ENCODE assay signal across 1 cellular context in genomic region chr11:109940816-109941215, GRCh38.
A peak's percentile ranks its signal among the peaks of the same experiment; 100 is the strongest.
TF ChIP-seq lines count a peak whose summit lies in the region.

No MANE protein-coding gene starts in this region.

TF ChIP-seq in K562, 482 proteins besides CTCF, POLR2A, EP300 and RAD21 (continued from another document and continues in another):
- TF ChIP-seq ZNF609 (CRISPR knock-in tag; IDR thresholded peaks at IDR 0.05; ENCODE audit: borderline replicate concordance) (no peak), RUNX1 (IDR thresholded peaks at IDR 0.05; ENCODE audit: low read depth) (no peak), CREM (IDR thresholded peaks at IDR 0.05; ENCODE audit: low read depth) (peak; percentile 80), EHMT2 (IDR thresholded peaks at IDR 0.05) (peak; percentile 85), REST (CRISPR knock-in tag; IDR thresholded peaks at IDR 0.05; ENCODE audit: low read depth) (no peak), MEF2D (tag; conservative IDR thresholded peaks at IDR 0.05; ENCODE audit: low read depth) (no peak), RFX5 (IDR thresholded peaks at IDR 0.05; ENCODE audit: low read depth, low read length) (no peak), MAFG (tag; conservative IDR thresholded peaks at IDR 0.05) (peak; percentile 78), ATF3 (IDR thresholded peaks at IDR 0.05) (peak; percentile 93), ATF3 (CRISPR knock-in tag; conservative IDR thresholded peaks at IDR 0.05) (peak; percentile 55; the same call in 1 of the 2 replicates), GTF2A2 (tag; IDR thresholded peaks at IDR 0.05) (no peak), MAFF (IDR thresholded peaks at IDR 0.05; ENCODE audit: low read length) (peak; percentile 49), ZNF639 (CRISPR knock-in tag; conservative IDR thresholded peaks at IDR 0.05 in 1 of 2, IDR thresholded peaks at IDR 0.05 in 1 of 2) (0 out of 4 replicates have a peak, but pooled peaks of 1 of the 2 experiments have one; percentile 25), MLLT1 (IDR thresholded peaks at IDR 0.05) (0 out of 4 replicates have a peak, but pooled peaks of 1 of the 2 experiments have one; percentile 24), L3MBTL2 (IDR thresholded peaks at IDR 0.05) (peak; percentile 52), ZNF449 (CRISPR knock-in tag; IDR thresholded peaks at IDR 0.05) (no peak), NFE2 (IDR thresholded peaks at IDR 0.05; ENCODE audit: low read depth) (peak; percentile 87), RNF2 (IDR thresholded peaks at IDR 0.05) (no peak), ZNF592 (IDR thresholded peaks at IDR 0.05) (peak; percentile 81; the same call in 1 of the 2 replicates), ZNF3 (CRISPR knock-in tag; IDR thresholded peaks at IDR 0.05) (no peak), YY1 (IDR thresholded peaks at IDR 0.05; ENCODE audit: borderline replicate concordance in 1 of 3, control insufficient read depth in 1 of 3, extremely low read depth in 1 of 3, insufficient read depth in 3 of 3, insufficient read length in 1 of 3, insufficient replicate concordance in 2 of 3, low read depth in 1 of 3, low read length in 2 of 3) (peak in 1 of 3 experiments; percentile 67), SMARCC2 (IDR thresholded peaks at IDR 0.05; ENCODE audit: low read depth) (peak; percentile 54; the same call in 1 of the 2 replicates), KLF6 (CRISPR knock-in tag; IDR thresholded peaks at IDR 0.05; ENCODE audit: borderline replicate concordance) (no peak), STAT5A (IDR thresholded peaks at IDR 0.05; ENCODE audit: borderline replicate concordance, low read length) (no peak), NFRKB (IDR thresholded peaks at IDR 0.05; ENCODE audit: low read depth) (peak; percentile 83), JUN (IDR thresholded peaks at IDR 0.05; ENCODE audit: borderline replicate concordance, low read depth, low read length) (peak; percentile 75), JUN (CRISPR knock-in tag; IDR thresholded peaks at IDR 0.05; ENCODE audit: borderline replicate concordance) (no peak), ATF7 (IDR thresholded peaks at IDR 0.05) (0 out of 2 replicates have a peak, but pooled peaks have one; percentile 14), GTF2E2 (tag; IDR thresholded peaks at IDR 0.05) (no peak), CBX3 (IDR thresholded peaks at IDR 0.05; ENCODE audit: borderline replicate concordance in 1 of 2, low read length in 2 of 2) (peak in 1 of 2 experiments; percentile 53; a peak in 1 of 3 replicates), PPARD (CRISPR knock-in tag; IDR thresholded peaks at IDR 0.05) (no peak), E2F6 (IDR thresholded peaks at IDR 0.05; ENCODE audit: borderline replicate concordance in 1 of 2, extremely low read depth in 1 of 2, insufficient read depth in 1 of 2, insufficient read length in 1 of 2, low read depth in 1 of 2, low read length in 1 of 2, poor library complexity in 1 of 2, severe bottlenecking in 1 of 2) (no peak), SMARCA4 (IDR thresholded peaks at IDR 0.05) (peak; percentile 81), ZHX1 (conservative IDR thresholded peaks at IDR 0.05; ENCODE audit: low read length) (no peak), SOX6 (IDR thresholded peaks at IDR 0.05) (0 out of 2 replicates have a peak, but pooled peaks have one; percentile 20), TAL1 (IDR thresholded peaks at IDR 0.05) (no peak), TBL1XR1 (IDR thresholded peaks at IDR 0.05; ENCODE audit: low read length in 2 of 2) (0 out of 4 replicates have a peak, but pooled peaks of 1 of the 2 experiments have one; percentile 7)
